In the genomic region with DNA sequence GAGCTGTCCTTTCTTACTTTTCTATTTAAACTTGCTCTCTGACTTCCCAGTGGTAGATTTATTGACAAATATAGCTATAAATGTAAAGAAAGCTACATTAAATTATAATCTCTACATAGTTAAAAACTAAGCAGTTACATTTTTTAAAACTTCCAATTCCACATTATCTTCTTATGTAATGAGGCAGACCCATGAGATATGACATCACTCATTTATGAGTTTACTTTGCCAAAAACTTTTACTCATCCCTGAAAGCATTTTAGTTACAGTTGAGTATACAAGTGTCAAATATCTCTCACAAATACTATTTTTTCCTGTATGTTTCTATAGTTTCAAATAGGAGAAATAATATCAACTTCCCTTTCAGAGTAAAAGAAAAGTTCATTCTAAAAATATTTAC, we compare ENCODE assay signal across 30 cellular contexts. TPM values are rescaled to one million over a fixed set of nuclear protein-coding genes. Genes with fewer than 3 reads are reported as not detected.
"Had no signal": no experiment of that assay in that cellular context is flagged by ENCODE, and none has a peak within 500 bp of the region (broad histone marks: within the 10 kb centered on the region; RNA-seq: fewer than 3 reads in every experiment).

No MANE protein-coding gene starts in this region.

- H3K4me3 Mint-ChIP-seq: effector memory CD8-positive, alpha-beta T cell; mesothelial cell of epicardium; naive B cell; natural killer cell treated with Interleukin-12 subunit alpha and Interleukin-12 subunit beta and Interleukin-15 and Interleukin-18, amount 100 ng/mL, for 72 hours; neural progenitor cell; stimulated activated memory B cell treated with anti-CD40 and anti-IgM and Interleukin-4, amounts not matched to agents 10 μg/mL and 1 μg/mL and 100 μg/mL, for 72 hours had no signal

- H3K36me3 ChIP-seq: esophagus squamous epithelium, gastroesophageal sphincter, heart right ventricle, left lung, neural progenitor cell, prostate gland, right atrium auricular region, sigmoid colon, thoracic aorta, tibial nerve, upper lobe of left lung had no signal

- H3K9ac ChIP-seq: neural progenitor cell had no signal

- H3K4me3 ChIP-seq: esophagus squamous epithelium, gastroesophageal sphincter, heart right ventricle, left lung, mucosa of descending colon, neural progenitor cell, prostate gland, right atrium auricular region, sigmoid colon, thoracic aorta, tibial nerve, upper lobe of left lung had no signal

- H3K9me3 Mint-ChIP-seq: neural progenitor cell had no signal

- H3K27ac ChIP-seq: esophagus squamous epithelium, foreskin keratinocyte, gastroesophageal sphincter, heart right ventricle, left lung, neural progenitor cell, prostate gland, right atrium auricular region, sigmoid colon, thoracic aorta, tibial nerve, upper lobe of left lung had no signal

- DNase-seq: cortex of kidney; effector memory CD8-positive, alpha-beta T cell; erythroblast; esophagus squamous epithelium; foreskin keratinocyte; glutamatergic neuron; heart right ventricle; hippocampal formation; left cardiac atrium; left lung; mesenchymal stem cell; mucosa of descending colon; naive B cell; nucleus accumbens; sigmoid colon; stimulated activated CD4-positive, alpha-beta T cell treated with anti-CD3 and anti-CD28 coated beads, Interleukin-4, amount 100 ng/mL, for 4 hours; stimulated activated naive CD8-positive, alpha-beta T cell treated with anti-CD3 and anti-CD28 coated beads, Interleukin-15, Interleukin-2, amounts not matched to agents 100 U/mL and 50 U/mL, for 24 hours; upper lobe of left lung had no signal

- H3K4me2 ChIP-seq: neural progenitor cell had no signal

- H3K27ac Mint-ChIP-seq: effector memory CD8-positive, alpha-beta T cell; mesothelial cell of epicardium; naive B cell; natural killer cell treated with Interleukin-12 subunit alpha and Interleukin-12 subunit beta and Interleukin-15 and Interleukin-18, amount 100 ng/mL, for 72 hours; neural progenitor cell; stimulated activated memory B cell treated with anti-CD40 and anti-IgM and Interleukin-4, amounts not matched to agents 10 μg/mL and 1 μg/mL and 100 μg/mL, for 72 hours had no signal

- H3K36me3 Mint-ChIP-seq: mesothelial cell of epicardium; neural progenitor cell; stimulated activated memory B cell treated with anti-CD40 and anti-IgM and Interleukin-4, amounts not matched to agents 10 μg/mL and 1 μg/mL and 100 μg/mL, for 72 hours had no signal

- H3K4me1 ChIP-seq: foreskin keratinocyte had no signal

- H2AFZ ChIP-seq: neural progenitor cell had no signal

- ATAC-seq: effector memory CD8-positive, alpha-beta T cell; foreskin keratinocyte; gastroesophageal sphincter; heart right ventricle; left cardiac atrium; left lung; mucosa of descending colon; natural killer cell treated with Interleukin-12 subunit alpha and Interleukin-12 subunit beta and Interleukin-15 and Interleukin-18, amount 100 ng/mL, for 72 hours; stimulated activated memory B cell treated with anti-CD40 and anti-IgM and Interleukin-4, amounts not matched to agents 10 μg/mL and 1 μg/mL and 100 μg/mL, for 72 hours; stimulated activated naive CD8-positive, alpha-beta T cell treated with anti-CD3 and anti-CD28 coated beads, Interleukin-15, Interleukin-2, amounts not matched to agents 100 U/mL and 50 U/mL, for 24 hours had no signal

- FAIRE-seq: endometrium, islet of Langerhans, urothelium cell line had no signal

- H3K9me3 ChIP-seq: esophagus squamous epithelium, gastroesophageal sphincter, heart right ventricle, left lung, mucosa of descending colon, prostate gland, right atrium auricular region, sigmoid colon, thoracic aorta, tibial nerve, upper lobe of left lung had no signal

RNA-seq across cellular contexts. Expression of gene NMNAT2, which starts 3.8 kb away (rescaled TPM):
- total RNA-seq: natural killer cell treated with Interleukin-12 subunit alpha and Interleukin-12 subunit beta and Interleukin-15 and Interleukin-18, amount 100 ng/mL, for 72 hours had no signal
